In the genomic region with DNA sequence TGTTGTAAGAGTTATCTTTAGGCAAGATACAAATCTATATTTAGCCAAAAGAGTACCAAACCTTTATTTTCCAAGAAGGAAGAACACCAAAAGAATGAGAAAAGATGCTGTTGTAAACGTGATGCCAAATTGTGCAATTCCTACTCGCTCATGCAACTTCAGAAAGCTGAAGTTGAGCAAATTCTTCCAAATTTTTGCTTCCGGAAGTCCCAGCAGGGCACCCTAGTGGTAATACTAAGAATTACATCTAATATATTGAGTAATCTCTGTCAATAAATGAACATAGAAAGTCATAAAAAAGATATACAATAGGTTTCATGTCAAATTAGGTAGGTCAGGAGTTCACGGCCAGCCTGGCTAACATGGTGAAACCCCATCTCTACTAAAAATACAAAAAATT, we compare ENCODE assay signal across 1 cellular context.
TF ChIP-seq lines count a peak whose summit lies in the region.

No MANE protein-coding gene starts in this region.

TF ChIP-seq in HepG2, 621 proteins besides CTCF, POLR2A, EP300 and RAD21:
- 0 out of 2 replicates have a peak, but pooled peaks have one; percentile 36 for TF ChIP-seq CEBPB (IDR thresholded peaks at IDR 0.05; ENCODE audit: borderline replicate concordance, low read depth, low read length)
- no peak for TF ChIP-seq SNAPC5 (CRISPR knock-in tag; IDR thresholded peaks at IDR 0.05; ENCODE audit: borderline replicate concordance)
- TF ChIP-seq GABPA (IDR thresholded peaks at IDR 0.05; ENCODE audit: low read depth, low read length): no peak
- peak; percentile 22; the same call in 1 of the 2 replicates for TF ChIP-seq GABPA (CRISPR knock-in tag; IDR thresholded peaks at IDR 0.05; ENCODE audit: low read depth)
